ENCODE assay signal across 24 cellular contexts in genomic region chr16:72796222-72796621, GRCh38.
"Had no signal": no experiment of that assay in that cellular context is flagged by ENCODE, and none has a peak within 500 bp of the region (broad histone marks: within the 10 kb centered on the region; RNA-seq: fewer than 3 reads in every experiment).

No MANE protein-coding gene starts in this region.

- H3K4me1 ChIP-seq: prostate gland, spleen, suprapubic skin, tibial nerve, uterus had no signal

- H3K27ac ChIP-seq: heart right ventricle, hepatocyte, pancreas, prostate gland, spleen, suprapubic skin, thoracic aorta, tibial nerve, uterus had no signal

- ATAC-seq: heart right ventricle; natural killer cell treated with Interleukin-12 subunit alpha and Interleukin-12 subunit beta and Interleukin-15 and Interleukin-18, amount 100 ng/mL, for 72 hours; pancreas; right cardiac atrium; stimulated activated effector memory CD8-positive, alpha-beta T cell treated with anti-CD3 and anti-CD28 coated beads, Interleukin-12 subunit alpha, Interleukin-12 subunit beta, amount 100 ng/mL, for 72 hours had no signal

- DNase-seq: heart right ventricle; islet precursor cell; left ventricle myocardium inferior; mesendoderm; naive B cell; nucleus accumbens; pancreas; posterior cingulate gyrus; retina; right cardiac atrium; sigmoid colon; small intestine; spleen; stimulated activated CD4-positive, alpha-beta T cell treated with anti-CD3 and anti-CD28 coated beads, Interleukin-4, amount 100 ng/mL, for 24 hours; stimulated activated naive CD4-positive, alpha-beta T cell; uterus had no signal

- FAIRE-seq: pancreas, small intestine had no signal

- H3K36me3 ChIP-seq: uterus had no signal

- H3K4me3 ChIP-seq: heart right ventricle, hepatocyte, left ventricle myocardium inferior, lung, pancreas, prostate gland, sigmoid colon, spleen, suprapubic skin, thoracic aorta, tibial nerve, uterus had no signal

- H2AFZ ChIP-seq: hepatocyte had no signal

- H3K79me2 ChIP-seq: hepatocyte had no signal

- H3K4me2 ChIP-seq: hepatocyte had no signal

- H3K9me3 ChIP-seq: heart right ventricle, left ventricle myocardium inferior, pancreas, prostate gland, sigmoid colon, spleen, suprapubic skin, thoracic aorta, tibial nerve, uterus had no signal

- H3K27me3 ChIP-seq: heart right ventricle, hepatocyte, pancreas, sigmoid colon, spleen, suprapubic skin, tibial nerve, uterus had no signal
